19 cellular contexts compared by ENCODE assay signal in genomic region chr18:30457156-30457555, GRCh38.
"Had no signal": no experiment of that assay in that cellular context is flagged by ENCODE, and none has a peak within 500 bp of the region (broad histone marks: within the 10 kb centered on the region; RNA-seq: fewer than 3 reads in every experiment).

No MANE protein-coding gene starts in this region.

- H3K4me3 ChIP-seq: breast epithelium, pancreas, stomach, testis had no signal

- ATAC-seq: activated CD8-positive, alpha-beta memory T cell treated with anti-CD3 and anti-CD28 coated beads, Interleukin-2, amount 10 ng/mL, durations not matched to agents 7 days and 5 days; activated naive CD8-positive, alpha-beta T cell treated with anti-CD3 and anti-CD28 coated beads, Interleukin-2, amount 50 U/mL, for 24 hours; effector memory CD8-positive, alpha-beta T cell; naive thymus-derived CD4-positive, alpha-beta T cell; pancreas had no signal

- DNase-seq: activated CD4-positive, alpha-beta memory T cell treated with anti-CD3 and anti-CD28 coated beads for 36 hours; activated CD8-positive, alpha-beta memory T cell treated with anti-CD3 and anti-CD28 coated beads, Interleukin-2, amount 10 ng/mL, durations not matched to agents 7 days and 5 days; activated naive CD4-positive, alpha-beta T cell treated with anti-CD3 and anti-CD28 coated beads for 36 hours; activated naive CD8-positive, alpha-beta T cell treated with anti-CD3 and anti-CD28 coated beads, Interleukin-2, amount 50 U/mL, for 24 hours; activated T-cell treated with anti-CD3 and anti-CD28 coated beads, Interleukin-2, amount 50 U/mL, for 1 hour; aorta; cerebellar nuclear complex; dermis blood vessel endothelial cell; effector memory CD8-positive, alpha-beta T cell; islet precursor cell; naive thymus-derived CD4-positive, alpha-beta T cell; pancreas; stimulated activated CD4-positive, alpha-beta T cell treated with anti-CD3 and anti-CD28 coated beads, Interleukin-12 subunit alpha, Interleukin-12 subunit beta, amount 100 ng/mL, for 4 hours; stimulated activated CD4-positive, alpha-beta T cell treated with anti-CD3 and anti-CD28 coated beads, Interleukin-2, amount 100 ng/mL, for 24 hours; stomach; testis; WERI-Rb-1 had no signal

- H3K27ac ChIP-seq: breast epithelium, epithelial cell of prostate, pancreas, stomach, testis, WERI-Rb-1 had no signal
